Comparison of ENCODE assay signal across 2 cellular contexts in the genomic region with DNA sequence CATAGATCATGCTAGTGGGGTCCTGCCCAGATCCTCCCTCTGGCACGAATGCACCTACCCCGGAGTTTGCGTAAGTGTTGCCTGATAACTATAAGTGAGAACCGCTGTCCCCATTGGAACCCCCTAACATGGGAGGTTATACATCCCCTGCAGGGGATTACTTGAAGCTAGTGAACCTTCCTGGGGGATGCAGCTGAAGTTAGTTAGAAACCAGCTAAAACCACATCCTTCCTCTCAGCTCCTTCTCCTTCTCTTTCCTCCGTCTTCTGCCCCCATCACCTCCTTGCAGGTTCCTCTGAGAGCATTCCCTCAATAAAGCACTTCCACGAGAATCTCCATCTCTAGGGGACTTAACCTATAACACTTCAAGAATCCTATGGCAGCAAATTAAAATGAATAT.
TF ChIP-seq lines count a peak whose summit lies in the region.

No MANE protein-coding gene starts in this region.

TF ChIP-seq in WTC11, 78 proteins besides CTCF, POLR2A, EP300 and RAD21 (continued from another document):
- TF ChIP-seq, protein P1, sequence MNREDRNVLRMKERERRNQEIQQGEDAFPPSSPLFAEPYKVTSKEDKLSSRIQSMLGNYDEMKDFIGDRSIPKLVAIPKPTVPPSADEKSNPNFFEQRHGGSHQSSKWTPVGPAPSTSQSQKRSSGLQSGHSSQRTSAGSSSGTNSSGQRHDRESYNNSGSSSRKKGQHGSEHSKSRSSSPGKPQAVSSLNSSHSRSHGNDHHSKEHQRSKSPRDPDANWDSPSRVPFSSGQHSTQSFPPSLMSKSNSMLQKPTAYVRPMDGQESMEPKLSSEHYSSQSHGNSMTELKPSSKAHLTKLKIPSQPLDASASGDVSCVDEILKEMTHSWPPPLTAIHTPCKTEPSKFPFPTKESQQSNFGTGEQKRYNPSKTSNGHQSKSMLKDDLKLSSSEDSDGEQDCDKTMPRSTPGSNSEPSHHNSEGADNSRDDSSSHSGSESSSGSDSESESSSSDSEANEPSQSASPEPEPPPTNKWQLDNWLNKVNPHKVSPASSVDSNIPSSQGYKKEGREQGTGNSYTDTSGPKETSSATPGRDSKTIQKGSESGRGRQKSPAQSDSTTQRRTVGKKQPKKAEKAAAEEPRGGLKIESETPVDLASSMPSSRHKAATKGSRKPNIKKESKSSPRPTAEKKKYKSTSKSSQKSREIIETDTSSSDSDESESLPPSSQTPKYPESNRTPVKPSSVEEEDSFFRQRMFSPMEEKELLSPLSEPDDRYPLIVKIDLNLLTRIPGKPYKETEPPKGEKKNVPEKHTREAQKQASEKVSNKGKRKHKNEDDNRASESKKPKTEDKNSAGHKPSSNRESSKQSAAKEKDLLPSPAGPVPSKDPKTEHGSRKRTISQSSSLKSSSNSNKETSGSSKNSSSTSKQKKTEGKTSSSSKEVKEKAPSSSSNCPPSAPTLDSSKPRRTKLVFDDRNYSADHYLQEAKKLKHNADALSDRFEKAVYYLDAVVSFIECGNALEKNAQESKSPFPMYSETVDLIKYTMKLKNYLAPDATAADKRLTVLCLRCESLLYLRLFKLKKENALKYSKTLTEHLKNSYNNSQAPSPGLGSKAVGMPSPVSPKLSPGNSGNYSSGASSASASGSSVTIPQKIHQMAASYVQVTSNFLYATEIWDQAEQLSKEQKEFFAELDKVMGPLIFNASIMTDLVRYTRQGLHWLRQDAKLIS (CRISPR knock-in tag; IDR thresholded peaks at IDR 0.05; ENCODE audit: borderline replicate concordance) = no peak
- TF ChIP-seq NFE2L1 (CRISPR knock-in tag; IDR thresholded peaks at IDR 0.05) = no peak
TF ChIP-seq in WTC11: peak in this region for 0.

TF ChIP-seq in SK-N-SH treated with all-trans-retinoic acid at 6 μM for 48 hours, 23 proteins besides CTCF, POLR2A, EP300 and RAD21 (continued from another document):
- no peak for TF ChIP-seq TOX (CRISPR knock-in tag; IDR thresholded peaks at IDR 0.05; ENCODE audit: borderline replicate concordance)
- no peak for TF ChIP-seq ZNF8 (CRISPR knock-in tag; IDR thresholded peaks at IDR 0.05)
- no peak for TF ChIP-seq OSR1 (CRISPR knock-in tag; IDR thresholded peaks at IDR 0.05)
- TF ChIP-seq, protein P2, sequence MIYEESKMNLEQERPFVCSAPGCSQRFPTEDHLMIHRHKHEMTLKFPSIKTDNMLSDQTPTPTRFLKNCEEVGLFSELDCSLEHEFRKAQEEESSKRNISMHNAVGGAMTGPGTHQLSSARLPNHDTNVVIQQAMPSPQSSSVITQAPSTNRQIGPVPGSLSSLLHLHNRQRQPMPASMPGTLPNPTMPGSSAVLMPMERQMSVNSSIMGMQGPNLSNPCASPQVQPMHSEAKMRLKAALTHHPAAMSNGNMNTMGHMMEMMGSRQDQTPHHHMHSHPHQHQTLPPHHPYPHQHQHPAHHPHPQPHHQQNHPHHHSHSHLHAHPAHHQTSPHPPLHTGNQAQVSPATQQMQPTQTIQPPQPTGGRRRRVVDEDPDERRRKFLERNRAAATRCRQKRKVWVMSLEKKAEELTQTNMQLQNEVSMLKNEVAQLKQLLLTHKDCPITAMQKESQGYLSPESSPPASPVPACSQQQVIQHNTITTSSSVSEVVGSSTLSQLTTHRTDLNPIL (CRISPR knock-in tag; IDR thresholded peaks at IDR 0.05; ENCODE audit: low read depth) = no peak
TF ChIP-seq in SK-N-SH treated with all-trans-retinoic acid at 6 μM for 48 hours: peak in this region for 0.
